Comparison of ENCODE assay signal across 1 cellular context in the genomic region with DNA sequence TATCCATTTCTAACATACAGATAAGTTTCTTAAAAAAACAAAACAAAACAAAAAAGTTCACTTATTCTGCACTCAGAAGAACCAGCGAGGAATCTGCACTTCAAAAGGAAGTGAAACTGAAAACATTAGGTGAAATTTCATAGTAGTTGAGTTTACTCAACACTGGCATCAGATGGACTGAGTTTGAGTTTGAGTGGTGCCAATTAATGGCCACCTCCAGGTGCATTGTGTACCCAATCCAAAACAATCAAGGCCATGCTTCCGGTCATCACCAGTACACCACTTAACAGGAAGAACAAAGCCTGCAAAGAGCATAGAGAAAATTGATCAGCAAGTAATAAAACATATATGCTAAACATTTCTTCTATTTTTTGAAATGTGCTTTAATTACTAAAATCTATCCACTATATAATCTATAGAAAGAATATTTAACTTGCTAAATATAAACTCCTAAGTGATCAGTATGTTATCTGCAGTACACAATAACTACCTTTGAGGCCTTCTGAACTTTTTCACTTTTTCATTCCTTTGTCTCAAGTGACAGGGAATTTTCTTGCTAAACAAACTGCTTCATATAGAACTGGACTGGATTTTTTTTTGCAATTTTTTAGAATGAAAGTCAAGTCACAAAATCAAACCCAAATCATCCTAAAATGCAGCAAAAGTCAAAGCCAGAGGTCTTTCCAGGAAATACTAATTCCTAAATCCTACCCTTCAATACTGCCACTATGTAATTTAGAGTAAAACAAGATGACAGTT.
A peak's percentile ranks its signal among the peaks of the same experiment; 100 is the strongest.
TF ChIP-seq lines count a peak whose summit lies in the region.

No MANE protein-coding gene starts in this region.

TF ChIP-seq in HepG2, 621 proteins besides CTCF, POLR2A, EP300 and RAD21 (continued from another document):
- TF ChIP-seq, protein P1, sequence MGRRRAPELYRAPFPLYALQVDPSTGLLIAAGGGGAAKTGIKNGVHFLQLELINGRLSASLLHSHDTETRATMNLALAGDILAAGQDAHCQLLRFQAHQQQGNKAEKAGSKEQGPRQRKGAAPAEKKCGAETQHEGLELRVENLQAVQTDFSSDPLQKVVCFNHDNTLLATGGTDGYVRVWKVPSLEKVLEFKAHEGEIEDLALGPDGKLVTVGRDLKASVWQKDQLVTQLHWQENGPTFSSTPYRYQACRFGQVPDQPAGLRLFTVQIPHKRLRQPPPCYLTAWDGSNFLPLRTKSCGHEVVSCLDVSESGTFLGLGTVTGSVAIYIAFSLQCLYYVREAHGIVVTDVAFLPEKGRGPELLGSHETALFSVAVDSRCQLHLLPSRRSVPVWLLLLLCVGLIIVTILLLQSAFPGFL (CRISPR knock-in tag; IDR thresholded peaks at IDR 0.05), result no peak
- TF ChIP-seq DNMT3B (CRISPR knock-in tag; conservative IDR thresholded peaks at IDR 0.05), result 0 out of 2 replicates have a peak, but pooled peaks have one; percentile 45
